10 cellular contexts compared by ENCODE assay signal in genomic region chrX:78514852-78515251, GRCh38.
A peak's percentile ranks its signal among the peaks of the same experiment; 100 is the strongest.
DNase-seq lines count a peak whose midpoint lies in the region; ATAC-seq lines count a peak whose summit lies in the region.
"Had no signal": no experiment of that assay in that cellular context is flagged by ENCODE, and none has a peak within 500 bp of the region (broad histone marks: within the 10 kb centered on the region; RNA-seq: fewer than 3 reads in every experiment).

No MANE protein-coding gene starts in this region.

- peaks cover 41% of the 10 kb centered on the region for H3K4me1 Mint-ChIP-seq in activated CD4-positive, alpha-beta memory T cell treated with anti-CD3 and anti-CD28 coated beads, Interleukin-2, amount 10 ng/mL, durations not matched to agents 7 days and 5 days

- H3K27me3 ChIP-seq in iPS DF 6.9 (ENCODE audit: control insufficient read depth, insufficient read depth, low read length) = no peaks in the 10 kb centered on the region

- peaks cover 42% of the 10 kb centered on the region for H3K36me3 Mint-ChIP-seq in activated CD4-positive, alpha-beta memory T cell treated with anti-CD3 and anti-CD28 coated beads, Interleukin-2, amount 10 ng/mL, durations not matched to agents 7 days and 5 days (ENCODE audit: low read depth)

- peak; percentile 38 for ATAC-seq in HG02610 (IDR thresholded peaks at IDR 0.05; ENCODE audit: unreplicated experiment)

- no peaks in the 10 kb centered on the region for H3K36me3 ChIP-seq in iPS DF 6.9 (ENCODE audit: control insufficient read depth, insufficient read depth, low read length)

- peaks cover 15% of the 10 kb centered on the region for H3K9me3 Mint-ChIP-seq in activated CD4-positive, alpha-beta memory T cell treated with anti-CD3 and anti-CD28 coated beads, Interleukin-2, amount 10 ng/mL, durations not matched to agents 7 days and 5 days

- CTCF ChIA-PET in activated CD4-positive, alpha-beta memory T cell treated with anti-CD3 and anti-CD28 coated beads, Interleukin-2, amount 10 ng/mL, durations not matched to agents 7 days and 5 days (lab: Charles Lee) = interaction anchor here (0.5 kb wide), 1 partner anchor 41 kb away, joined by 3 read pairs; no protein-coding TSS in a partner anchor

- POLR2A ChIA-PET in activated CD4-positive, alpha-beta memory T cell treated with anti-CD3 and anti-CD28 coated beads, Interleukin-2, amount 10 ng/mL, durations not matched to agents 7 days and 5 days (lab: Charles Lee) = no interaction called here

- no peak overlapping the region for H3K27ac ChIP-seq in iPS DF 6.9 (ENCODE audit: low read length)
- H3K27ac ChIP-seq: KMS-11 had no signal

- DNase-seq in Caki2 (ENCODE audit: low read depth) = peak; percentile 47
- DNase-seq in activated CD4-positive, alpha-beta memory T cell treated with anti-CD3 and anti-CD28 coated beads, Interleukin-2, amount 10 ng/mL, durations not matched to agents 7 days and 5 days = no peak
- peak; percentile 54 for DNase-seq in iPS DF 6.9 (ENCODE audit: low read depth, low spot score)
- DNase-seq in NCI-H1436 (lab: John Stamatoyannopoulos, UW) = no peak
- no peak for DNase-seq in DMS153 (lab: John Stamatoyannopoulos, UW)
- DNase-seq in retina = no peak
- DNase-seq in MV-4-11 (lab: John Stamatoyannopoulos, UW) = no peak
- DNase-seq: islet precursor cell had no signal

- H3K4me3 ChIP-seq in iPS DF 6.9 (ENCODE audit: low read length) = no peak overlapping the region

- in situ Hi-C loops in Caki2 (cut with HindIII; ENCODE audit: low pct_unique_long_range_greater_than_20kb, low sequenced_read_pairs) = no loop called here

- no peaks in the 10 kb centered on the region for H3K9me3 ChIP-seq in iPS DF 6.9 (ENCODE audit: control insufficient read depth, insufficient read depth, low read length)

- peak overlapping the region; percentile 72 for H3K27ac Mint-ChIP-seq in activated CD4-positive, alpha-beta memory T cell treated with anti-CD3 and anti-CD28 coated beads, Interleukin-2, amount 10 ng/mL, durations not matched to agents 7 days and 5 days

- H3K4me1 ChIP-seq in iPS DF 6.9 (ENCODE audit: control insufficient read depth, insufficient read depth, low read length) = no peaks in the 10 kb centered on the region

- H3K4me3 Mint-ChIP-seq in activated CD4-positive, alpha-beta memory T cell treated with anti-CD3 and anti-CD28 coated beads, Interleukin-2, amount 10 ng/mL, durations not matched to agents 7 days and 5 days = no peak overlapping the region

- H3K27me3 Mint-ChIP-seq in activated CD4-positive, alpha-beta memory T cell treated with anti-CD3 and anti-CD28 coated beads, Interleukin-2, amount 10 ng/mL, durations not matched to agents 7 days and 5 days = no peaks in the 10 kb centered on the region

Comparison
In these comparisons a context has a peak if more than half of its experiments do, and no peak if none do; other contexts are left out.
1. DNase-seq: peak in Caki2 (single experiment) and iPS DF 6.9 (single experiment); none in activated CD4-positive, alpha-beta memory T cell treated with anti-CD3 and anti-CD28 coated beads, Interleukin-2, amount 10 ng/mL, durations not matched to agents 7 days and 5 days (single experiment), NCI-H1436 (single experiment), DMS153 (single experiment), retina (single experiment) and MV-4-11 (single experiment).